Comparison of ENCODE assay signal across 14 cellular contexts in genomic region chr9:18665947-18666346, GRCh38.
"Had no signal": no experiment of that assay in that cellular context is flagged by ENCODE, and none has a peak within 500 bp of the region (broad histone marks: within the 10 kb centered on the region; RNA-seq: fewer than 3 reads in every experiment).

No MANE protein-coding gene starts in this region.

- H3K4me3 ChIP-seq: dorsolateral prefrontal cortex, gastrocnemius medialis, heart left ventricle, lung, neural progenitor cell, pancreas had no signal

- H3K27ac ChIP-seq: dorsolateral prefrontal cortex, gastrocnemius medialis, heart left ventricle, neural progenitor cell, pancreas had no signal

- H3K4me1 ChIP-seq: gastrocnemius medialis, neural progenitor cell, pancreas had no signal

- H3K4me2 ChIP-seq: neural progenitor cell had no signal

- H3K9ac ChIP-seq: neural progenitor cell had no signal

- H2AFZ ChIP-seq: neural progenitor cell had no signal

- H3K36me3 ChIP-seq: gastrocnemius medialis, neural progenitor cell, pancreas had no signal

- ATAC-seq: heart left ventricle; left colon; pancreas; stimulated activated effector memory CD8-positive, alpha-beta T cell treated with anti-CD3 and anti-CD28 coated beads, Interleukin-12 subunit alpha, Interleukin-12 subunit beta, amount 100 ng/mL, for 72 hours; WTC11 had no signal

- H3K27me3 ChIP-seq: dorsolateral prefrontal cortex, gastrocnemius medialis, heart left ventricle, neural progenitor cell had no signal

- H3K9me3 ChIP-seq: gastrocnemius medialis, heart left ventricle, pancreas had no signal

- DNase-seq: activated CD4-positive, alpha-beta memory T cell treated with anti-CD3 and anti-CD28 coated beads, Interleukin-2, amount 10 ng/mL, durations not matched to agents 7 days and 5 days; activated CD4-positive, alpha-beta T cell treated with anti-CD3 and anti-CD28 coated beads for 4 hours; activated effector memory CD4-positive, alpha-beta T cell treated with anti-CD3 and anti-CD28 coated beads, Interleukin-2, amount 50 U/mL, for 16 hours; activated T-cell treated with anti-CD3 and anti-CD28 coated beads, Interleukin-2, amount 50 U/mL, for 48 hours; dorsolateral prefrontal cortex; gastrocnemius medialis; heart left ventricle; left colon; pancreas; T-helper 2 cell had no signal
